ENCODE assay signal across 8 cellular contexts in genomic region chr16:53098526-53099317, GRCh38. TPM values are rescaled to one million over a fixed set of nuclear protein-coding genes. Genes with fewer than 3 reads are reported as not detected.
A peak's percentile ranks its signal among the peaks of the same experiment; 100 is the strongest.
DNase-seq lines count a peak whose midpoint lies in the region; ATAC-seq and TF ChIP-seq lines count a peak whose summit lies in the region.

No MANE protein-coding gene starts in this region.

- TF ChIP-seq POLR2A in upper lobe of left lung (IDR thresholded peaks at IDR 0.05), result peak in 1 of 4 donors; percentile 43

- no peaks in the 10 kb centered on the region for H3K36me3 ChIP-seq in CD8-positive, alpha-beta T cell (ENCODE audit: insufficient read depth, low read length)
- H3K36me3 ChIP-seq in neuron (ENCODE audit: insufficient read depth, low read length) (no peaks in the 10 kb centered on the region), upper lobe of left lung (no peaks in the 10 kb centered on the region)

- TF ChIP-seq EP300 in upper lobe of left lung (IDR thresholded peaks at IDR 0.05), result peak in 2 of 4 donors; percentile 18 to 48

- POLR2A ChIA-PET in CD8-positive, alpha-beta T cell (lab: Charles Lee), result interaction anchor here (0.6 to 1.6 kb wide), 5 partner anchors 10 to 292 kb away, joined by 3 to 6 read pairs (median 3); partner anchors contain the start of gene CHD9

- H3K27ac ChIP-seq in CD8-positive, alpha-beta T cell (ENCODE audit: low read depth, low read length), result peak overlapping the region; percentile 45
- peak overlapping the region; percentile 90 to 94 (median 92) for H3K27ac ChIP-seq in upper lobe of left lung

- peaks cover 33% of the 10 kb centered on the region for H3K4me1 Mint-ChIP-seq in CD8-positive, alpha-beta T cell (ENCODE audit: low read depth)

- peak overlapping the region; percentile 65 for H2AFZ ChIP-seq in neuron (ENCODE audit: low read depth, low read length)

- no peaks in the 10 kb centered on the region for H3K27me3 Mint-ChIP-seq in CD8-positive, alpha-beta T cell (ENCODE audit: low read depth)

- no peaks in the 10 kb centered on the region for H3K36me3 Mint-ChIP-seq in CD8-positive, alpha-beta T cell

- DNase-seq in CD8-positive, alpha-beta T cell, result peak; percentile 6 to 61 (median 42)
- DNase-seq in activated T-helper 9 cell treated with anti-CD3 and anti-CD28 coated beads, Interleukin-2, amount 50 U/mL, for 16 hours (ENCODE audit: low read depth), result peak; percentile 33
- DNase-seq in foreskin melanocyte, result peak; percentile 85
- peak; percentile 54 to 90 for DNase-seq in upper lobe of left lung

- H3K4me1 ChIP-seq in CD8-positive, alpha-beta T cell (ENCODE audit: insufficient read depth, low read length), result peaks cover 21% of the 10 kb centered on the region
- peaks cover 23% of the 10 kb centered on the region for H3K4me1 ChIP-seq in neuron (ENCODE audit: insufficient read depth, low read length)
- peaks cover 55 to 80% (median 60%) of the 10 kb centered on the region in 4 donors for H3K4me1 ChIP-seq in upper lobe of left lung

- 18 to 19% methylated on average over 14 to 16 of the region's 16 CpGs for WGBS in upper lobe of left lung, 2 donors

- H3K9me3 ChIP-seq in CD8-positive, alpha-beta T cell (ENCODE audit: low read length), result no peaks in the 10 kb centered on the region
- H3K9me3 ChIP-seq in neuron (ENCODE audit: low read length) (no peaks in the 10 kb centered on the region), upper lobe of left lung (no peaks in the 10 kb centered on the region)

- H3K27me3 ChIP-seq in CD8-positive, alpha-beta T cell (ENCODE audit: insufficient read depth, low read length), result no peaks in the 10 kb centered on the region
- H3K27me3 ChIP-seq in neuron (ENCODE audit: insufficient read depth, low read length) (no peaks in the 10 kb centered on the region), upper lobe of left lung (no peaks in the 10 kb centered on the region)

- peak; percentile 65 for ATAC-seq in CD8-positive, alpha-beta T cell
- ATAC-seq in GM19395 (IDR thresholded peaks at IDR 0.05; ENCODE audit: unreplicated experiment) (peak; percentile 71), HG03469 (IDR thresholded peaks at IDR 0.05; ENCODE audit: unreplicated experiment) (peak; percentile 45), upper lobe of left lung (ENCODE audit: low FRiP score in 2 of 2) (peak; percentile 85 to 93)

- intact Hi-C loops in CD8-positive, alpha-beta T cell (cut with DNase I, micrococcal nuclease), result loop anchor here (2.0 kb wide), 1 partner anchor 32 kb away; no protein-coding TSS in a partner anchor

- TF ChIP-seq CTCF in CD8-positive, alpha-beta T cell (IDR thresholded peaks at IDR 0.05), result no peak
- no peak for TF ChIP-seq CTCF in upper lobe of left lung (IDR thresholded peaks at IDR 0.05)

- peak overlapping the region; percentile 91 for H3K27ac Mint-ChIP-seq in CD8-positive, alpha-beta T cell

- H3K9me3 Mint-ChIP-seq in CD8-positive, alpha-beta T cell, result no peaks in the 10 kb centered on the region

- peak overlapping the region; percentile 78 for H3K4me3 Mint-ChIP-seq in CD8-positive, alpha-beta T cell

- peak overlapping the region; percentile 64 for H3K4me3 ChIP-seq in CD8-positive, alpha-beta T cell (ENCODE audit: low read depth, low read length)
- H3K4me3 ChIP-seq in neuron (ENCODE audit: low read length) (peak overlapping the region; percentile 51), upper lobe of left lung (peak overlapping the region in 3 of 4 donors; percentile 34 to 50 (median 46))

- CTCF ChIA-PET in CD8-positive, alpha-beta T cell (lab: Charles Lee), result interaction anchor here (1.1 to 3.7 kb wide), 4 partner anchors 31 to 411 kb away, joined by 3 to 23 read pairs (median 4); partner anchors contain the start of gene CHD9

TF ChIP-seq in PFSK-1, 5 proteins besides CTCF, POLR2A, EP300 and RAD21:
- TF ChIP-seq POLR2AphosphoS5 (IDR thresholded peaks at IDR 0.05; ENCODE audit: low read depth, low read length), result no peak
- peak; percentile 11 for TF ChIP-seq FOXP2 (optimal IDR thresholded peaks at IDR 0.05; ENCODE audit: borderline replicate concordance, extremely low read depth, extremely low read length, insufficient read depth)
- no peak for TF ChIP-seq REST (IDR thresholded peaks at IDR 0.05; ENCODE audit: insufficient read depth in 1 of 2, low read depth in 2 of 2, low read length in 2 of 2)
- TF ChIP-seq TAF1 (IDR thresholded peaks at IDR 0.05; ENCODE audit: borderline replicate concordance, insufficient read depth, low read length), result peak; percentile 29; the same call in 1 of the 2 replicates
- peak; percentile 15; the same call in 1 of the 2 replicates for TF ChIP-seq SIN3A (IDR thresholded peaks at IDR 0.05; ENCODE audit: borderline replicate concordance, insufficient read depth, low read length)

RNA-seq across cellular contexts. Expression of gene CHD9, which starts 43.9 kb away (rescaled TPM):
- 10 to 100 TPM; 23.2 to 23.5 TPM for total RNA-seq in CD8-positive, alpha-beta T cell
- polyA plus RNA-seq in PFSK-1 (2012; ENCODE audit: insufficient read length, low read depth), result 5.8 TPM
- 10 to 100 TPM; 55.6 to 98.8 (median 68.3) TPM for total RNA-seq in upper lobe of left lung

RNA-seq across cellular contexts. Expression of gene CHD9NB, which starts 46.0 kb away (rescaled TPM):
- total RNA-seq in CD8-positive, alpha-beta T cell, result not detected
- polyA plus RNA-seq in PFSK-1 (2012; ENCODE audit: insufficient read length, low read depth), result not detected
- total RNA-seq in upper lobe of left lung, result 10 to 100 TPM in 4 of 6 donors, 1 to 10 TPM in 2; 1.0 to 55.0 (median 12.4) TPM

Comparison
In these comparisons a context has a peak if more than half of its experiments do, and no peak if none do; other contexts are left out.
1. Peak in every context shown above with its lines: DNase-seq, ATAC-seq, H3K4me3 ChIP-seq and H3K27ac ChIP-seq.
2. DNase-seq: peak in every context shown above with its lines; median percentile 85 in foreskin melanocyte; 72 in upper lobe of left lung; 42 in CD8-positive, alpha-beta T cell; 33 in activated T-helper 9 cell treated with anti-CD3 and anti-CD28 coated beads, Interleukin-2, amount 50 U/mL, for 16 hours.